ENCODE assay signal across 12 cellular contexts in the genomic region with DNA sequence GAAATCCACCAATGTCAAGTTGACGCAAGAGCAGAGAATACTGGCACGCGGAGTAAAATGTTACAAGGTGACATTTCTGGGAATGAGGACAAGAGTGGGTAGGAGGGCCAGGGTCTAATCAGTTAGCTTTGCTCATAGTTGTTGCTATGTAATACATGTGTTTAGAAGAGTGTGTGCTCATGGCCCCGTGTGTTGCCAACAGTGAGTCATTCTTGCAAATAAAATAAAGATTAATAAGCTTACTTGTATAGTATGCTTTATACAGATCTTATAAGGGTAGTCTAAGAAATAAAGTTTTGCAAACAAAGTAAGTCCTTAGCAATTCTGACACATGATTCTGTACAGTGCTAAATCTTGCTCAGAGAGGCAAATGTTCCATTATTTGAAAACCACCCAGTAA.
A peak's percentile ranks its signal among the peaks of the same experiment; 100 is the strongest.
DNase-seq lines count a peak whose midpoint lies in the region; ATAC-seq and TF ChIP-seq lines count a peak whose summit lies in the region.
"Had no signal": no experiment of that assay in that cellular context is flagged by ENCODE, and none has a peak within 500 bp of the region (broad histone marks: within the 10 kb centered on the region; RNA-seq: fewer than 3 reads in every experiment).

No MANE protein-coding gene starts in this region.

- peak; percentile 62 for DNase-seq in NCI-H226
- DNase-seq in fibroblast of lung (ENCODE audit: low read depth in 2 of 2), result peak; percentile 93 to 95
- DNase-seq in omental fat pad (ENCODE audit: low spot score), result peak; percentile 45
- DNase-seq in NCI-H510A treated with DMSO at 0.1 percent for 48 hours (lab: John Stamatoyannopoulos, UW), result no peak
- DNase-seq in SHP77 treated with DMSO at 0.1 percent for 48 hours (lab: John Stamatoyannopoulos, UW), result no peak
- DNase-seq in AML-193 (lab: John Stamatoyannopoulos, UW), result no peak
- no peak for DNase-seq in NCI-H748 (lab: John Stamatoyannopoulos, UW; ENCODE audit: unreplicated experiment)
- DNase-seq: activated CD4-positive, alpha-beta memory T cell treated with anti-CD3 and anti-CD28 coated beads, Interleukin-2, amount 10 ng/mL, durations not matched to agents 7 days and 5 days; nucleus accumbens; SHP77 had no signal

- H2AFZ ChIP-seq in fibroblast of lung (ENCODE audit: low read length), result no peak overlapping the region

- H3K9ac ChIP-seq in fibroblast of lung (ENCODE audit: insufficient read depth, low read length), result no peak overlapping the region

- H3K4me1 ChIP-seq in fibroblast of lung (ENCODE audit: control insufficient read depth, extremely low read depth, insufficient read depth, low read length), result peaks cover 4% of the 10 kb centered on the region

- H4K20me1 ChIP-seq in fibroblast of lung (ENCODE audit: control insufficient read depth, extremely low read depth, insufficient read depth, low read length), result no peaks in the 10 kb centered on the region

- no peak overlapping the region for H3K4me2 ChIP-seq in fibroblast of lung (ENCODE audit: extremely low read depth, insufficient read depth, low read length)

- peaks cover 83% of the 10 kb centered on the region for H3K79me2 ChIP-seq in fibroblast of lung (ENCODE audit: control insufficient read depth, insufficient read depth, low read length)

- no peak overlapping the region for H3K4me3 ChIP-seq in fibroblast of lung (replicated peaks in 1 of 4; ENCODE audit: control extremely low read depth in 1 of 4, insufficient read depth in 1 of 4, low read depth in 3 of 4, low read length in 4 of 4)
- H3K4me3 ChIP-seq: ascending aorta had no signal

- ATAC-seq in omental fat pad (ENCODE audit: low FRiP score), result peak; percentile 87

- H3K36me3 ChIP-seq in fibroblast of lung (ENCODE audit: control insufficient read depth, insufficient read depth, low read length), result no peaks in the 10 kb centered on the region

- no peaks in the 10 kb centered on the region for H3K9me3 ChIP-seq in fibroblast of lung (ENCODE audit: control insufficient read depth, insufficient read depth, low read depth, low read length)
- H3K9me3 ChIP-seq: ascending aorta had no signal

- no peak for TF ChIP-seq CTCF in 22Rv1 (IDR thresholded peaks at IDR 0.05)
- no peak for TF ChIP-seq CTCF in fibroblast of lung (conservative IDR thresholded peaks at IDR 0.05 in 1 of 2, IDR thresholded peaks at IDR 0.05 in 1 of 2; ENCODE audit: low read depth in 1 of 2, low read length in 2 of 2)
- TF ChIP-seq CTCF in omental fat pad (IDR thresholded peaks at IDR 0.05), result no peak

- H3K27me3 ChIP-seq in fibroblast of lung (ENCODE audit: control insufficient read depth, insufficient read depth, low read length), result no peaks in the 10 kb centered on the region
- H3K27me3 ChIP-seq: ascending aorta had no signal

- H3K27ac ChIP-seq in 22Rv1 (peak overlapping the region; percentile 51), fibroblast of lung (ENCODE audit: insufficient read depth, low read length) (peak overlapping the region; percentile 64)
- H3K27ac ChIP-seq: ascending aorta had no signal

Comparison
In these comparisons a context has a peak if more than half of its experiments do, and no peak if none do; other contexts are left out.
1. DNase-seq: peak in NCI-H226 (single experiment), fibroblast of lung (2 of 2) and omental fat pad (single experiment); none in NCI-H510A treated with DMSO at 0.1 percent for 48 hours (single experiment), SHP77 treated with DMSO at 0.1 percent for 48 hours (single experiment), AML-193 (0 of 2) and NCI-H748 (single experiment).